ENCODE assay signal across 8 cellular contexts in the genomic region with DNA sequence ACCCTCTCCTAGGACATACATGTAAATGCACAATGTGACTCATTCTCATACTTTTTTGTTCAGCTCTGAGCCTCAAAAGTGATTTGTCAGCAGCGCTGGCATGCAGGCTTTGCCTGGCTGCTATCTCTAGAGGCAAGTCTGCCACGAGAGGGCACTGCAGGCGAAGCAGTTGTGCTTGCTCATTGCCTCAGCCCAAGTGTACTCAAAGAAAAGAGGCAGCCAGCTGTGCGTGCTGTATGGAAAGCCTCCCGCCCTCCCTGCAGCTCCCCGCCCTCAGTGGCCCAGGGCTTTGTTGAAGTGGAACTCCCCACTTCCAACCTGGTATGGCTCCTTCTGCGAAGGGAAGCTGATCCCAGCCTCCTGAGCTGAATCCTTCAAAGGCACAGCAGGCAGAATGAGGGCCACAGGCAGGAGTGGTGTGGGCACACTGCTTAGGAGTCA. TPM values are rescaled to one million over a fixed set of nuclear protein-coding genes. Genes with fewer than 3 reads are reported as not detected.
DNase-seq lines count a peak whose midpoint lies in the region; ATAC-seq and TF ChIP-seq lines count a peak whose summit lies in the region.

No MANE protein-coding gene starts in this region.

- intact Hi-C loops in adrenal gland (cut with DNase I), result loop anchor here (2.0 to 10.0 kb wide), 2 partner anchors 71 to 189 kb away; no protein-coding TSS in a partner anchor
- intact Hi-C loops in heart right ventricle (cut with DNase I), result loop anchor here in 6 of 10 donors (1.0 to 10.0 kb wide), 9 partner anchors 66 to 191 kb away; no protein-coding TSS in a partner anchor
- intact Hi-C loops in prostate gland (cut with DNase I), result loop anchor here (5.0 kb wide), 1 partner anchor 71 kb away; no protein-coding TSS in a partner anchor
- intact Hi-C loops in upper lobe of right lung (cut with DNase I), result no loop called here

- H3K27ac ChIP-seq in C4-2B (peak overlapping the region; percentile 19), adrenal gland (peak overlapping the region in 2 of 5 donors; percentile 25 to 57), heart right ventricle (peak overlapping the region in 7 of 10 donors; percentile 14 to 84 (median 76)), prostate gland (peak overlapping the region; percentile 42 to 48), upper lobe of right lung (peak overlapping the region; percentile 37)

- peaks cover 0 to 41% of the 10 kb centered on the region in 2 donors for H3K36me3 ChIP-seq in adrenal gland (replicated peaks in 1 of 2)
- peaks cover 0 to 99% (median 5%) of the 10 kb centered on the region in 9 donors for H3K36me3 ChIP-seq in heart right ventricle
- H3K36me3 ChIP-seq in prostate gland, result peaks cover 0 to 3% of the 10 kb centered on the region in 2 donors
- peaks cover 81% of the 10 kb centered on the region for H3K36me3 ChIP-seq in upper lobe of right lung

- H3K27me3 ChIP-seq in adrenal gland, result no peaks in the 10 kb centered on the region
- no peaks in the 10 kb centered on the region for H3K27me3 ChIP-seq in heart right ventricle
- H3K27me3 ChIP-seq in prostate gland (replicated peaks; ENCODE audit: insufficient read depth), result no peaks in the 10 kb centered on the region
- no peaks in the 10 kb centered on the region for H3K27me3 ChIP-seq in upper lobe of right lung

- peak; percentile 81 for DNase-seq in NCI-H128 (lab: John Stamatoyannopoulos, UW; ENCODE audit: unreplicated experiment)
- DNase-seq in SW480 (ENCODE audit: low spot score), result peak; percentile 79
- peak; percentile 90 to 97 (median 94) for DNase-seq in adrenal gland
- peak; percentile 89 to 90 for DNase-seq in heart right ventricle
- peak; percentile 82 for DNase-seq in prostate gland (ENCODE audit: low spot score)
- DNase-seq in upper lobe of right lung, result peak; percentile 93

- TF ChIP-seq CTCF in C4-2B (conservative IDR thresholded peaks at IDR 0.05), result peak; percentile 96
- TF ChIP-seq CTCF in adrenal gland (IDR thresholded peaks at IDR 0.05), result peak; percentile 70 to 90 (median 82)
- TF ChIP-seq CTCF in heart right ventricle (IDR thresholded peaks at IDR 0.05), result peak; percentile 69 to 91 (median 83)
- peak; percentile 18 to 86 (median 76) for TF ChIP-seq CTCF in prostate gland (IDR thresholded peaks at IDR 0.05)
- TF ChIP-seq CTCF in upper lobe of right lung (IDR thresholded peaks at IDR 0.05), result peak; percentile 84

- peak; percentile 90 for ATAC-seq in GM21529 (IDR thresholded peaks at IDR 0.05; ENCODE audit: unreplicated experiment)
- ATAC-seq in heart right ventricle, result peak; percentile 75 to 92 (median 84)
- ATAC-seq in upper lobe of right lung, result peak; percentile 97

- WGBS in adrenal gland, 4 donors, result 7 to 14% (median 11%) methylated on average over 4 to 7 of the region's 7 CpGs
- 12 to 25% methylated on average over 7 of the region's 7 CpGs for WGBS in heart right ventricle, 2 donors
- 8% methylated on average over 7 of the region's 7 CpGs for WGBS in prostate gland

- H3K4me1 ChIP-seq in adrenal gland (replicated peaks in 1 of 2), result peaks cover 0 to 27% of the 10 kb centered on the region in 2 donors
- H3K4me1 ChIP-seq in heart right ventricle, result peaks cover 13 to 46% (median 32%) of the 10 kb centered on the region in 9 donors
- no peaks in the 10 kb centered on the region for H3K4me1 ChIP-seq in prostate gland (replicated peaks)
- no peaks in the 10 kb centered on the region for H3K4me1 ChIP-seq in upper lobe of right lung

- TF ChIP-seq POLR2A in adrenal gland (IDR thresholded peaks at IDR 0.05), result no peak
- no peak for TF ChIP-seq POLR2A in prostate gland (IDR thresholded peaks at IDR 0.05)

- H3K9me3 ChIP-seq in adrenal gland (replicated peaks in 1 of 3) (no peaks in the 10 kb centered on the region), heart right ventricle (no peaks in the 10 kb centered on the region), prostate gland (no peaks in the 10 kb centered on the region), upper lobe of right lung (no peaks in the 10 kb centered on the region)

- H3K4me3 ChIP-seq in adrenal gland (no peak overlapping the region), heart right ventricle (no peak overlapping the region), prostate gland (no peak overlapping the region), upper lobe of right lung (no peak overlapping the region)

RNA-seq across cellular contexts. Expression of gene SDHAF2, which starts 16.3 kb away (rescaled TPM):
- total RNA-seq in adrenal gland (10 to 100 TPM; 28.0 to 69.6 (median 48.8) TPM), heart right ventricle (10 to 100 TPM; 24.4 to 39.9 (median 32.7) TPM), prostate gland (10 to 100 TPM; 24.6 to 59.4 TPM), upper lobe of right lung (34.1 TPM)
- polyA plus RNA-seq in adrenal gland (10 to 100 TPM; 40.0 to 56.8 (median 47.1) TPM), heart right ventricle (10 to 100 TPM; 43.4 to 56.1 TPM)

RNA-seq across cellular contexts. Expression of gene CPSF7, which starts 16.5 kb away (rescaled TPM):
- total RNA-seq in adrenal gland, result 10 to 100 TPM; 24.6 to 77.6 (median 63.0) TPM
- polyA plus RNA-seq in adrenal gland, result 10 to 100 TPM; 78.8 to 93.5 (median 79.2) TPM
- 10 to 100 TPM; 37.7 to 51.8 (median 43.3) TPM for total RNA-seq in heart right ventricle
- 10 to 100 TPM; 22.3 to 43.8 TPM for polyA plus RNA-seq in heart right ventricle
- 10 to 100 TPM; 44.7 to 66.8 TPM for total RNA-seq in prostate gland
- total RNA-seq in upper lobe of right lung, result 75.8 TPM

RNA-seq across cellular contexts. Expression of gene TMEM216, which starts 53.8 kb away (rescaled TPM):
- total RNA-seq in adrenal gland, result 10 to 100 TPM in 7 of 8 donors, 1 to 10 TPM in 1; 7.1 to 28.8 (median 13.4) TPM
- polyA plus RNA-seq in adrenal gland, result 10 to 100 TPM; 16.2 to 23.8 (median 21.3) TPM
- total RNA-seq in heart right ventricle, result 1 to 10 TPM; 2.9 to 6.8 (median 4.1) TPM
- polyA plus RNA-seq in heart right ventricle, result 1 to 10 TPM; 6.3 to 8.3 TPM
- total RNA-seq in prostate gland, result 10 to 100 TPM; 13.3 to 24.1 TPM
- 9.3 TPM for total RNA-seq in upper lobe of right lung
